ENCODE assay signal across 8 cellular contexts in genomic region chr4:108650212-108651067, GRCh38. TPM values are rescaled to one million over a fixed set of nuclear protein-coding genes. Genes with fewer than 3 reads are reported as not detected.
DNase-seq lines count a peak whose midpoint lies in the region; ATAC-seq and TF ChIP-seq lines count a peak whose summit lies in the region.

Gene OSTC, plus strand, starts transcription at chr4:108650599. Its CDS starts 57 bp downstream, at chr4:108650656.

- no peaks in the 10 kb centered on the region for H3K27me3 Mint-ChIP-seq in neural progenitor cell (ENCODE audit: insufficient read depth, low read depth)

- H3F3A ChIP-seq in neural progenitor cell (ENCODE audit: low read depth) = no peaks in the 10 kb centered on the region

- peak within 1 kb of the TSS; percentile 91 for H3K4me2 ChIP-seq in neural progenitor cell

- peak within 1 kb of the TSS; percentile 90 for H2AFZ ChIP-seq in neural progenitor cell (replicated peaks)

- H3K27ac Mint-ChIP-seq in neural progenitor cell = peak within 1 kb of the TSS; percentile 94

- TF ChIP-seq CTCF in foreskin keratinocyte (conservative IDR thresholded peaks at IDR 0.05) (peak; percentile 28), neural progenitor cell (IDR thresholded peaks at IDR 0.05) (peak; percentile 18)

- no peaks in the 10 kb centered on the region for H4K20me1 ChIP-seq in neural progenitor cell (ENCODE audit: low read depth)

- H3K4me1 ChIP-seq in foreskin keratinocyte (no peaks in the 10 kb centered on the region), neural progenitor cell (peaks cover 6% of the 10 kb centered on the region)

- peak within 1 kb of the TSS; percentile 98 for H3K27ac ChIP-seq in foreskin keratinocyte
- peak within 1 kb of the TSS; percentile 95 for H3K27ac ChIP-seq in neural progenitor cell

- POLR2A ChIA-PET in HEK293T (lab: Yijun Ruan, JAX) = interaction anchor here (0.6 to 1.9 kb wide), 6 partner anchors 14 to 789 kb away, joined by 3 to 10 read pairs (median 4); partner anchors contain the start of gene RPL34

- peak within 1 kb of the TSS; percentile 94 for H3K4me3 Mint-ChIP-seq in neural progenitor cell

- H3K4me1 Mint-ChIP-seq in neural progenitor cell = peaks cover 5% of the 10 kb centered on the region

- H3K79me2 ChIP-seq in neural progenitor cell (ENCODE audit: low read depth) = peaks cover 50% of the 10 kb centered on the region

- CTCF ChIA-PET in HEK293T (lab: Yijun Ruan, JAX) = interaction anchor here (1.2 kb wide), 1 partner anchor 15 kb away, joined by 4 read pairs; no protein-coding TSS in a partner anchor

- H3K36me3 ChIP-seq in neural progenitor cell = peaks cover 1% of the 10 kb centered on the region

- peak within 1 kb of the TSS; percentile 80 for H3K4me3 ChIP-seq in neural progenitor cell

- no peaks in the 10 kb centered on the region for H3K9me3 ChIP-seq in neural progenitor cell (ENCODE audit: low read depth)

- H3K27me3 ChIP-seq in foreskin keratinocyte (no peaks in the 10 kb centered on the region), neural progenitor cell (no peaks in the 10 kb centered on the region)

- H3K9me3 Mint-ChIP-seq in neural progenitor cell = no peaks in the 10 kb centered on the region

- H3K9ac ChIP-seq in neural progenitor cell = peak within 1 kb of the TSS; percentile 90

- H3K36me3 Mint-ChIP-seq in neural progenitor cell = no peaks in the 10 kb centered on the region

- in situ Hi-C loops in SK-MEL-5 (cut with HindIII; ENCODE audit: low pct_unique_long_range_greater_than_20kb, low sequenced_read_pairs) = no loop called here

- peak; percentile 92 for ATAC-seq in foreskin keratinocyte

- DNase-seq in GF-D8 (lab: John Stamatoyannopoulos, UW) = peak; percentile 86
- peak; percentile 93 for DNase-seq in HEK293T (ENCODE audit: extremely low spot score)
- DNase-seq in MV-4-11 (lab: John Stamatoyannopoulos, UW) = peak; percentile 91
- DNase-seq in SK-MEL-5 (ENCODE audit: low read depth, low spot score) = peak; percentile 94
- DNase-seq in activated naive CD4-positive, alpha-beta T cell treated with Interleukin-2 at 50 U/mL for 16 hours = peak; percentile 94
- DNase-seq in foreskin keratinocyte = peak; percentile 86 to 92
- DNase-seq in neural progenitor cell (ENCODE audit: low spot score) = peak; percentile 98
- peak; percentile 94 for DNase-seq in stromal cell of bone marrow (ENCODE audit: low read depth)

TF ChIP-seq in HEK293T, 16 proteins besides CTCF, POLR2A, EP300 and RAD21:
- TF ChIP-seq FOXK2 (IDR thresholded peaks at IDR 0.05) (no peak), CTBP1 (IDR thresholded peaks at IDR 0.05; ENCODE audit: borderline replicate concordance) (no peak), ELF4 (IDR thresholded peaks at IDR 0.05) (peak; percentile 53), L3MBTL2 (conservative IDR thresholded peaks at IDR 0.05) (peak; percentile 77), ZNF384 (IDR thresholded peaks at IDR 0.05) (no peak), FOXM1 (IDR thresholded peaks at IDR 0.05; ENCODE audit: borderline replicate concordance) (no peak), TARDBP (IDR thresholded peaks at IDR 0.05) (no peak), HDGF (IDR thresholded peaks at IDR 0.05; ENCODE audit: borderline replicate concordance) (no peak), BHLHE40 (IDR thresholded peaks at IDR 0.05; ENCODE audit: borderline replicate concordance) (no peak), FOXA1 (IDR thresholded peaks at IDR 0.05) (no peak), ARNT (IDR thresholded peaks at IDR 0.05) (no peak), LEF1 (IDR thresholded peaks at IDR 0.05; ENCODE audit: borderline replicate concordance) (no peak), SP1 (IDR thresholded peaks at IDR 0.05) (no peak), NFRKB (IDR thresholded peaks at IDR 0.05) (no peak), PKNOX1 (IDR thresholded peaks at IDR 0.05) (peak; percentile 15; the same call in 1 of the 2 replicates)

RNA-seq across cellular contexts. Expression of gene OSTC, which starts in this region (rescaled TPM):
- total RNA-seq in SK-MEL-5 (2014; rRNA removed; shearing (Covaris generic)) = 150 and 163 TPM in 2 replicates
- polyA plus RNA-seq in SK-MEL-5 (2015; cell fraction: cytosol; rRNA removed) = 91.8 and 108 TPM in 2 replicates
- polyA plus RNA-seq in SK-MEL-5 (2015; cell fraction: nucleus; rRNA removed) = 40.9 and 60.6 TPM in 2 replicates
- total RNA-seq in foreskin keratinocyte (121 and 163 TPM in 2 replicates), neural progenitor cell (ENCODE audit: low replicate concordance) (213 and 290 TPM in 2 replicates)
- 132 and 155 TPM in 2 replicates for polyA plus RNA-seq in foreskin keratinocyte

Comparison
In these comparisons a context has a peak if more than half of its experiments do, and no peak if none do; other contexts are left out.
1. Peak in every context shown above with its lines: DNase-seq, ATAC-seq, H3K4me3 ChIP-seq and H3K27ac ChIP-seq.